In genomic region chr2:204561771-204562170, GRCh38 we compare ENCODE assay signal across 28 cellular contexts. TPM values are rescaled to one million over a fixed set of nuclear protein-coding genes. Genes with fewer than 3 reads are reported as not detected.
"Had no signal": no experiment of that assay in that cellular context is flagged by ENCODE, and none has a peak within 500 bp of the region (broad histone marks: within the 10 kb centered on the region; RNA-seq: fewer than 3 reads in every experiment).

No MANE protein-coding gene starts in this region.

- H3K9me3 Mint-ChIP-seq: activated B cell treated with CpG ODN at 0.5 μM for 24 hours; activated naive CD8-positive, alpha-beta T cell treated with anti-CD3 and anti-CD28 coated beads for 36 hours had no signal

- H3K27me3 ChIP-seq: ascending aorta, cardiac muscle cell had no signal

- H3K4me1 Mint-ChIP-seq: activated B cell treated with CpG ODN at 0.5 μM for 24 hours; activated T-helper 17 cell treated with anti-CD3 and anti-CD28 coated beads, Interleukin-2, amount 50 U/mL, for 72 hours had no signal

- H3K4me3 ChIP-seq: cardiac muscle cell had no signal

- H3K4me3 Mint-ChIP-seq: activated B cell treated with CpG ODN at 0.5 μM for 24 hours; activated CD8-positive, alpha-beta T cell treated with anti-CD3 and anti-CD28 coated beads for 36 hours; activated naive CD8-positive, alpha-beta T cell treated with anti-CD3 and anti-CD28 coated beads for 36 hours; activated T-cell treated with anti-CD3 and anti-CD28 coated beads, Interleukin-2, amount 50 U/mL, for 72 hours; activated T-helper 17 cell treated with anti-CD3 and anti-CD28 coated beads, Interleukin-2, amount 50 U/mL, for 72 hours had no signal

- H3K9me3 ChIP-seq: ascending aorta had no signal

- ATAC-seq: activated CD8-positive, alpha-beta T cell treated with anti-CD3 and anti-CD28 coated beads for 36 hours; activated T-cell treated with anti-CD3 and anti-CD28 coated beads, Interleukin-2, amount 50 U/mL, for 72 hours; activated T-helper 17 cell treated with anti-CD3 and anti-CD28 coated beads, Interleukin-2, amount 50 U/mL, for 72 hours had no signal

- H3K27ac Mint-ChIP-seq: activated B cell treated with CpG ODN at 0.5 μM for 24 hours; activated CD8-positive, alpha-beta T cell treated with anti-CD3 and anti-CD28 coated beads for 36 hours; activated naive CD8-positive, alpha-beta T cell treated with anti-CD3 and anti-CD28 coated beads for 36 hours; activated T-cell treated with anti-CD3 and anti-CD28 coated beads, Interleukin-2, amount 50 U/mL, for 72 hours; activated T-helper 17 cell treated with anti-CD3 and anti-CD28 coated beads, Interleukin-2, amount 50 U/mL, for 72 hours had no signal

- DNase-seq: activated B cell treated with CpG ODN at 0.5 μM for 24 hours; activated CD4-positive, alpha-beta T cell treated with anti-CD3 and anti-CD28 coated beads for 48 hours; activated CD4-positive, CD25-positive, alpha-beta regulatory T cell treated with anti-CD3 and anti-CD28 coated beads, Interleukin-2, amount 50 U/mL, for 72 hours; activated CD8-positive, alpha-beta T cell treated with anti-CD3 and anti-CD28 coated beads for 36 hours; activated effector memory CD4-positive, alpha-beta T cell treated with anti-CD3 and anti-CD28 coated beads, Interleukin-2, amount 50 U/mL, for 16 hours; activated naive CD4-positive, alpha-beta T cell; activated naive CD4-positive, alpha-beta T cell treated with anti-CD3 and anti-CD28 coated beads, Interleukin-2, amount 50 U/mL, for 16 hours; activated naive CD8-positive, alpha-beta T cell treated with anti-CD3 and anti-CD28 coated beads for 36 hours; activated T-cell treated with anti-CD3 and anti-CD28 coated beads, Interleukin-2, amount 50 U/mL, for 1 hour; activated T-cell treated with anti-CD3 and anti-CD28 coated beads, Interleukin-2, amount 50 U/mL, for 72 hours; amygdala; NCI-H1105; NCI-H1436; NCI-H1694; NCI-H1930; NCI-H345; NCI-H524 treated with DMSO at 0.1 percent for 48 hours; NK-92 treated with Interleukin-12 subunit alpha and Interleukin-12 subunit beta, amount 100 ng/mL, for 24 hours; Right ventricle myocardium superior; SW 1271; T-helper 1 cell; T-helper 2 cell; T-helper 9 cell had no signal

- H3K4me2 ChIP-seq: KMS-11 had no signal

- H3K9ac ChIP-seq: KMS-11 had no signal

- H3K27me3 Mint-ChIP-seq: activated B cell treated with CpG ODN at 0.5 μM for 24 hours had no signal

- H3K27ac ChIP-seq: cardiac muscle cell, KMS-11, VCaP had no signal

- H3K36me3 ChIP-seq: ascending aorta, cardiac muscle cell had no signal

RNA-seq across cellular contexts. Expression of gene PARD3B, which starts 16.5 kb away (rescaled TPM):
- total RNA-seq: activated B cell treated with CpG ODN at 0.5 μM for 24 hours had no signal
